ENCODE assay signal across 9 cellular contexts in the genomic region with DNA sequence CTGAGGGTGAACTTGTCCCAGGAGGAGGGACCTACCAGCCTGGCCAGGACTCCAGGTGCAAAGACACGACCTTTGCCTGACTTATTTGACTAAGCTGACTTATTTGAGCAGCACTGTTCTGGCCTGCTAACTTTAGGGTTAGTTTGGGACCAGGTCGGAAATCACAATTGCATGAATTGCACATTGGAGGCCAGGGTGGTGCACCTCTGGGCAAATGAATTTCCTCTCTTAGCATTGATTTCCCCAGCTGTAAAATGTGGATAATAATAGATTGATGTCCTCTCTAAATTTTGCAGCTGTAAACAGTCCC. TPM values are rescaled to one million over a fixed set of nuclear protein-coding genes. Genes with fewer than 3 reads are reported as not detected.
DNase-seq lines count a peak whose midpoint lies in the region; ATAC-seq and TF ChIP-seq lines count a peak whose summit lies in the region.
"Had no signal": no experiment of that assay in that cellular context is flagged by ENCODE, and none has a peak within 500 bp of the region (broad histone marks: within the 10 kb centered on the region; RNA-seq: fewer than 3 reads in every experiment).

No MANE protein-coding gene starts in this region.

- no peak overlapping the region for H3K23ac ChIP-seq in mesendoderm (ENCODE audit: low read length)

- H3K27me3 Mint-ChIP-seq in natural killer cell (ENCODE audit: low read depth in 2 of 2): no peaks in the 10 kb centered on the region

- TF ChIP-seq CTCF in breast epithelium (IDR thresholded peaks at IDR 0.05) (no peak), natural killer cell (IDR thresholded peaks at IDR 0.05) (no peak), GM10248 (IDR thresholded peaks at IDR 0.05; ENCODE audit: control extremely low read depth, extremely low read depth, low read depth, missing control alignments) (no peak)

- H2BK5ac ChIP-seq in mesendoderm (ENCODE audit: low read length): no peak overlapping the region

- no peak overlapping the region for H3K56ac ChIP-seq in mesendoderm (ENCODE audit: low read length)

- no peak for TF ChIP-seq POLR2A in breast epithelium (IDR thresholded peaks at IDR 0.05)

- H3K4me3 ChIP-seq in BLaER1 treated with 17β-estradiol and CSF1 and Interleukin-3, amounts not matched to agents 10 nM and 100 nM: peak overlapping the region; percentile 61 to 90 (median 76)
- H3K4me3 ChIP-seq in HUES64 (ENCODE audit: low read length): no peak overlapping the region
- peak overlapping the region in 2 of 3 donors; percentile 54 to 68 for H3K4me3 ChIP-seq in breast epithelium
- no peak overlapping the region for H3K4me3 ChIP-seq in mesendoderm (ENCODE audit: low read length)

- no peaks in the 10 kb centered on the region for H3K79me1 ChIP-seq in mesendoderm (ENCODE audit: low read length)

- no peak overlapping the region for H2BK15ac ChIP-seq in mesendoderm (replicated peaks; ENCODE audit: low read depth)

- peaks cover 10 to 28% (median 19%) of the 10 kb centered on the region in 11 experiments; a peak in 21 of 22 replicates for H3K36me3 ChIP-seq in BLaER1 treated with 17β-estradiol and CSF1 and Interleukin-3, amounts not matched to agents 10 nM and 100 nM
- H3K36me3 ChIP-seq in HUES64 (ENCODE audit: insufficient read depth, low read length): peaks cover 8% of the 10 kb centered on the region
- no peaks in the 10 kb centered on the region for H3K36me3 ChIP-seq in breast epithelium
- H3K36me3 ChIP-seq in mesendoderm (ENCODE audit: control insufficient read depth, insufficient read depth, low read length): no peaks in the 10 kb centered on the region

- peak overlapping the region; percentile 65 to 87 (median 80) for H3K9ac ChIP-seq in BLaER1 treated with 17β-estradiol and CSF1 and Interleukin-3, amounts not matched to agents 10 nM and 100 nM
- no peak overlapping the region for H3K9ac ChIP-seq in HUES64 (ENCODE audit: low read depth, low read length)
- no peak overlapping the region for H3K9ac ChIP-seq in mesendoderm (ENCODE audit: low read length)

- peak overlapping the region; percentile 88 to 99 (median 94) for H3K4me2 ChIP-seq in BLaER1 treated with 17β-estradiol and CSF1 and Interleukin-3, amounts not matched to agents 10 nM and 100 nM
- H3K4me2 ChIP-seq in mesendoderm (ENCODE audit: low read length): no peak overlapping the region

- H3K27ac Mint-ChIP-seq in natural killer cell: peak overlapping the region; percentile 89 to 97

- H2AK5ac ChIP-seq in mesendoderm (ENCODE audit: low read length): no peak overlapping the region

- peaks cover 41 to 68% (median 59%) of the 10 kb centered on the region in 10 experiments for H3K4me1 ChIP-seq in BLaER1 treated with 17β-estradiol and CSF1 and Interleukin-3, amounts not matched to agents 10 nM and 100 nM
- H3K4me1 ChIP-seq in HUES64 (ENCODE audit: insufficient read depth, low read length) (peaks cover 22% of the 10 kb centered on the region), breast epithelium (peaks cover 0 to 12% of the 10 kb centered on the region in 2 donors), mesendoderm (ENCODE audit: control insufficient read depth, low read depth, low read length) (peaks cover 3% of the 10 kb centered on the region)

- CTCF ChIA-PET in GM10248 (lab: Yijun Ruan, JAX): interaction anchor here (1.3 to 2.2 kb wide), 2 partner anchors 18 to 326 kb away, joined by 3 to 7 read pairs; no protein-coding TSS in a partner anchor

- H3K27me3 ChIP-seq in BLaER1 treated with 17β-estradiol and CSF1 and Interleukin-3, amounts not matched to agents 10 nM and 100 nM: no peaks in the 10 kb centered on the region
- H3K27me3 ChIP-seq in HUES64 (ENCODE audit: insufficient read depth, low read length): no peaks in the 10 kb centered on the region
- no peaks in the 10 kb centered on the region for H3K27me3 ChIP-seq in breast epithelium
- H3K27me3 ChIP-seq in mesendoderm (ENCODE audit: insufficient read depth, low read length, poor library complexity): no peaks in the 10 kb centered on the region

- H2BK120ac ChIP-seq in mesendoderm (ENCODE audit: low read depth, low read length): no peak overlapping the region

- ATAC-seq in natural killer cell: no peak

- peak overlapping the region; percentile 96 for H3K4me3 Mint-ChIP-seq in natural killer cell

- H3K79me2 ChIP-seq in mesendoderm (ENCODE audit: control insufficient read depth, insufficient read depth, low read length): no peaks in the 10 kb centered on the region

- H4K5ac ChIP-seq in mesendoderm (ENCODE audit: low read length): no peak overlapping the region

- intact Hi-C loops in breast epithelium (cut with DNase I; ENCODE audit: low total_unique reads): no loop called here
- intact Hi-C loops in natural killer cell (cut with micrococcal nuclease): loop anchor here (10.0 kb wide), 1 partner anchor 72 kb away; the partner anchor contains the start of genes ANO8 and GTPBP3

- peaks cover 43 to 45% of the 10 kb centered on the region in 2 donors for H3K4me1 Mint-ChIP-seq in natural killer cell

- H4K20me1 ChIP-seq in BLaER1 treated with 17β-estradiol and CSF1 and Interleukin-3, amounts not matched to agents 10 nM and 100 nM: peaks cover 0 to 18% (median 4%) of the 10 kb centered on the region in 11 experiments; a peak in 8 of 22 replicates

- H3K9me3 ChIP-seq in BLaER1 treated with 17β-estradiol and CSF1 and Interleukin-3, amounts not matched to agents 10 nM and 100 nM (replicated peaks in 1 of 11): no peaks in the 10 kb centered on the region
- H3K9me3 ChIP-seq in HUES64 (ENCODE audit: insufficient read depth, low read depth, low read length) (no peaks in the 10 kb centered on the region), breast epithelium (no peaks in the 10 kb centered on the region)

- 84% methylated on average over 2 of the region's 2 CpGs for WGBS in HUES64
- no CpG with 5 or more reads among the region's 2 CpGs for WGBS in mesendoderm (ENCODE audit: extremely low coverage, insufficient coverage, low lambda C conversion rate)

- no peaks in the 10 kb centered on the region for H3K36me3 Mint-ChIP-seq in natural killer cell

- POLR2A ChIA-PET in GM10248 (lab: Yijun Ruan, JAX): interaction anchor here (2.5 kb wide), 1 partner anchor 13 kb away, joined by 10 read pairs; the partner anchor contains the start of gene MVB12A

- H3K18ac ChIP-seq in mesendoderm (ENCODE audit: low read length): no peak overlapping the region

- H3K9me3 Mint-ChIP-seq in natural killer cell: no peaks in the 10 kb centered on the region

- no peak overlapping the region for H4K8ac ChIP-seq in mesendoderm (ENCODE audit: low read depth, low read length)

- DNase-seq in breast epithelium (ENCODE audit: low spot score in 2 of 2) (no peak), natural killer cell (no peak), T-helper 9 cell (no peak), mesendoderm (no peak), GM10248 (ENCODE audit: extremely low spot score) (no peak), glomerular visceral epithelial cell (ENCODE audit: extremely low spot score) (no peak)

- no peak overlapping the region for H3K4ac ChIP-seq in mesendoderm (ENCODE audit: low read depth, low read length)

- peak overlapping the region; percentile 69 to 87 (median 83); a peak in 21 of 22 replicates for H3K27ac ChIP-seq in BLaER1 treated with 17β-estradiol and CSF1 and Interleukin-3, amounts not matched to agents 10 nM and 100 nM
- H3K27ac ChIP-seq in HUES64 (ENCODE audit: low read depth, low read length) (peak overlapping the region; percentile 30; the same call in 1 of the 2 replicates), breast epithelium (peak overlapping the region; percentile 77 to 88), mesendoderm (ENCODE audit: low read depth, low read length) (no peak overlapping the region)

RNA-seq across cellular contexts. Expression of gene BST2, which starts 1.4 kb away (rescaled TPM):
- 33.3 TPM for polyA plus RNA-seq in HUES64 (2013, experiment 1 of 2)
- 47.2 TPM for polyA plus RNA-seq in HUES64 (2013, experiment 2 of 2)
- 100 to 1,000 TPM in 2 of 3 donors, 10 to 100 TPM in 1; 90.1 to 131 (median 127) TPM for total RNA-seq in breast epithelium
- total RNA-seq in natural killer cell: 100 to 1,000 TPM in 2 of 3 donors, 10 to 100 TPM in 1; 84.8 to 106 (median 100) TPM
- 4.3 TPM for polyA plus RNA-seq in mesendoderm (2013, experiment 1 of 2)
- polyA plus RNA-seq in mesendoderm (2013, experiment 2 of 2): 4.1 TPM

RNA-seq across cellular contexts. Expression of gene CCDC194, which starts 12.8 kb away (rescaled TPM):
- 0.25 TPM for polyA plus RNA-seq in HUES64 (2013, experiment 1 of 2)
- polyA plus RNA-seq in HUES64 (2013, experiment 2 of 2): not detected
- under 1 TPM in 2 of 3 donors, not detected in 1; 0.64 to 0.66 TPM for total RNA-seq in breast epithelium
- 1 to 10 TPM in 2 of 3 donors, not detected in 1; 2.7 TPM for total RNA-seq in natural killer cell
- not detected for polyA plus RNA-seq in mesendoderm (2013, experiment 1 of 2)
- polyA plus RNA-seq in mesendoderm (2013, experiment 2 of 2): not detected

RNA-seq across cellular contexts. Expression of gene MVB12A, which starts 13.0 kb away (rescaled TPM):
- 31.2 TPM for polyA plus RNA-seq in HUES64 (2013, experiment 1 of 2)
- polyA plus RNA-seq in HUES64 (2013, experiment 2 of 2): 41.1 TPM
- total RNA-seq in breast epithelium (10 to 100 TPM; 51.5 to 76.4 (median 74.1) TPM), natural killer cell (10 to 100 TPM; 28.4 to 30.1 (median 29.4) TPM)
- polyA plus RNA-seq in mesendoderm (2013, experiment 1 of 2): 24.2 TPM
- 22.3 TPM for polyA plus RNA-seq in mesendoderm (2013, experiment 2 of 2)

RNA-seq across cellular contexts. Expression of gene PLVAP, which starts 29.7 kb away (rescaled TPM):
- 0.80 TPM for polyA plus RNA-seq in HUES64 (2013, experiment 1 of 2)
- 0.57 TPM for polyA plus RNA-seq in HUES64 (2013, experiment 2 of 2)
- total RNA-seq in breast epithelium: 10 to 100 TPM; 19.9 to 68.8 (median 51.2) TPM
- under 1 TPM in 2 of 3 donors, not detected in 1; 0.33 to 0.53 TPM for total RNA-seq in natural killer cell
- 0.06 TPM for polyA plus RNA-seq in mesendoderm (2013, experiment 1 of 2)
- polyA plus RNA-seq in mesendoderm (2013, experiment 2 of 2): 0.08 TPM
- total RNA-seq: HT-29 had no signal

RNA-seq across cellular contexts. Expression of gene TMEM221, which starts 41.6 kb away (rescaled TPM):
- polyA plus RNA-seq in HUES64 (2013, experiment 1 of 2): 0.85 TPM
- 1.3 TPM for polyA plus RNA-seq in HUES64 (2013, experiment 2 of 2)
- total RNA-seq in breast epithelium (under 1 TPM; 0.33 to 0.73 (median 0.64) TPM), natural killer cell (not detected)
- 0.22 TPM for polyA plus RNA-seq in mesendoderm (2013, experiment 1 of 2)
- polyA plus RNA-seq in mesendoderm (2013, experiment 2 of 2): 0.25 TPM
- total RNA-seq: HT-29 had no signal

Comparison
In these comparisons a context has a peak if more than half of its experiments do, and no peak if none do; other contexts are left out.
1. H3K4me3 ChIP-seq: peak in BLaER1 treated with 17β-estradiol and CSF1 and Interleukin-3, amounts not matched to agents 10 nM and 100 nM (10 of 10) and breast epithelium (2 of 3); none in HUES64 (single experiment) and mesendoderm (single experiment).
2. H3K9ac ChIP-seq: peak in BLaER1 treated with 17β-estradiol and CSF1 and Interleukin-3, amounts not matched to agents 10 nM and 100 nM (11 of 11); none in HUES64 (single experiment) and mesendoderm (single experiment).